Comparison of ENCODE assay signal across 40 cellular contexts in the genomic region with DNA sequence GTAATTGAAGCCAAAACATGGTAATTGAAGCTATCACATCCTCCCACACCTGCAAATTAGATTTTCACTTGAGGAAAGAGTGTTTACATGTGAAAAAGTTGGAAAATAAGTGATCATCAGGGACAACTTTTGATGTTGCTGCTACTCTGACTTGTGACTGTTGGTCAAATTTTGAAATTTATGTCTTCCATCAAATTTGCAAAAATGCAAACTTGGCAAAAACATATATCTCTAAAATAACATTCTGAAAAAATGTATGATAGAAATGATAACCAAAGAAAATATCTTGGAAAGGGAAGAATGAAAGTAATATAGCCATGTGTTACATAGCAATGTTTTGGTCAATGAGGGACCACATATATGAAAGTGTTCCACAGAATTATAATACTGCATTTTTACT.
"Had no signal": no experiment of that assay in that cellular context is flagged by ENCODE, and none has a peak within 500 bp of the region (broad histone marks: within the 10 kb centered on the region; RNA-seq: fewer than 3 reads in every experiment).

No MANE protein-coding gene starts in this region.

- H3K4me1 Mint-ChIP-seq: activated naive CD4-positive, alpha-beta T cell treated with anti-CD3 and anti-CD28 coated beads, Interleukin-2, amount 10 ng/mL, durations not matched to agents 7 days and 5 days; activated naive CD4-positive, alpha-beta T cell treated with anti-CD3 and anti-CD28 coated beads, Interleukin-2, amount 50 U/mL, for 24 hours; activated naive CD8-positive, alpha-beta T cell treated with anti-CD3 and anti-CD28 coated beads for 36 hours; activated naive CD8-positive, alpha-beta T cell treated with anti-CD3 and anti-CD28 coated beads, Interleukin-2, amount 10 ng/mL, durations not matched to agents 7 days and 5 days; activated naive CD8-positive, alpha-beta T cell treated with anti-CD3 and anti-CD28 coated beads, Interleukin-2, amount 50 U/mL, for 24 hours; activated T-helper 17 cell treated with anti-CD3 and anti-CD28 coated beads, Interleukin-2, amount 50 U/mL, for 72 hours; brain; central memory CD8-positive, alpha-beta T cell had no signal

- H3K4me3 Mint-ChIP-seq: activated naive CD4-positive, alpha-beta T cell treated with anti-CD3 and anti-CD28 coated beads for 36 hours; activated naive CD4-positive, alpha-beta T cell treated with anti-CD3 and anti-CD28 coated beads, Interleukin-2, amount 10 ng/mL, durations not matched to agents 7 days and 5 days; activated naive CD4-positive, alpha-beta T cell treated with anti-CD3 and anti-CD28 coated beads, Interleukin-2, amount 50 U/mL, for 24 hours; activated naive CD8-positive, alpha-beta T cell; activated naive CD8-positive, alpha-beta T cell treated with anti-CD3 and anti-CD28 coated beads for 36 hours; activated naive CD8-positive, alpha-beta T cell treated with anti-CD3 and anti-CD28 coated beads, Interleukin-2, amount 10 ng/mL, durations not matched to agents 7 days and 5 days; activated naive CD8-positive, alpha-beta T cell treated with anti-CD3 and anti-CD28 coated beads, Interleukin-2, amount 50 U/mL, for 24 hours; activated T-cell treated with anti-CD3 and anti-CD28 coated beads, Interleukin-2, amount 50 U/mL, for 24 hours; activated T-cell treated with anti-CD3 and anti-CD28 coated beads, Interleukin-2, amount 50 U/mL, for 4 hours; activated T-cell treated with anti-CD3 and anti-CD28 coated beads, Interleukin-2, amount 50 U/mL, for 72 hours; activated T-helper 1 cell treated with anti-CD3 and anti-CD28 coated beads, Interleukin-12 subunit alpha, Interleukin-12 subunit beta, Interleukin-2, Interleukin-4 antibody, amounts not matched to agents 30 ng/mL and 10 ng/mL and 1 ng/mL, durations not matched to agents 14 hours and 24 hours and 36 hours; activated T-helper 17 cell treated with anti-CD3 and anti-CD28 coated beads, Interleukin-2, amount 50 U/mL, for 72 hours; brain; central memory CD8-positive, alpha-beta T cell had no signal

- H3K36me3 Mint-ChIP-seq: activated naive CD4-positive, alpha-beta T cell treated with anti-CD3 and anti-CD28 coated beads, Interleukin-2, amount 10 ng/mL, durations not matched to agents 7 days and 5 days; activated naive CD4-positive, alpha-beta T cell treated with anti-CD3 and anti-CD28 coated beads, Interleukin-2, amount 50 U/mL, for 24 hours; activated naive CD8-positive, alpha-beta T cell; activated naive CD8-positive, alpha-beta T cell treated with anti-CD3 and anti-CD28 coated beads for 36 hours; activated naive CD8-positive, alpha-beta T cell treated with anti-CD3 and anti-CD28 coated beads, Interleukin-2, amount 10 ng/mL, durations not matched to agents 7 days and 5 days; brain had no signal

- H3K27ac Mint-ChIP-seq: activated naive CD4-positive, alpha-beta T cell treated with anti-CD3 and anti-CD28 coated beads for 36 hours; activated naive CD4-positive, alpha-beta T cell treated with anti-CD3 and anti-CD28 coated beads, Interleukin-2, amount 10 ng/mL, durations not matched to agents 7 days and 5 days; activated naive CD4-positive, alpha-beta T cell treated with anti-CD3 and anti-CD28 coated beads, Interleukin-2, amount 50 U/mL, for 24 hours; activated naive CD4-positive, alpha-beta T cell treated with anti-CD3 and anti-CD28 coated beads, Interleukin-2, amount 50 U/mL, for 72 hours; activated naive CD8-positive, alpha-beta T cell; activated naive CD8-positive, alpha-beta T cell treated with anti-CD3 and anti-CD28 coated beads for 36 hours; activated naive CD8-positive, alpha-beta T cell treated with anti-CD3 and anti-CD28 coated beads, Interleukin-2, amount 10 ng/mL, durations not matched to agents 7 days and 5 days; activated naive CD8-positive, alpha-beta T cell treated with anti-CD3 and anti-CD28 coated beads, Interleukin-2, amount 50 U/mL, for 24 hours; activated T-cell treated with anti-CD3 and anti-CD28 coated beads, Interleukin-2, amount 50 U/mL, for 24 hours; activated T-cell treated with anti-CD3 and anti-CD28 coated beads, Interleukin-2, amount 50 U/mL, for 72 hours; activated T-helper 1 cell treated with anti-CD3 and anti-CD28 coated beads, Interleukin-12 subunit alpha, Interleukin-12 subunit beta, Interleukin-2, Interleukin-4 antibody, amounts not matched to agents 30 ng/mL and 10 ng/mL and 1 ng/mL, durations not matched to agents 14 hours and 24 hours and 36 hours; activated T-helper 17 cell treated with anti-CD3 and anti-CD28 coated beads, Interleukin-2, amount 50 U/mL, for 72 hours; activated T-helper 2 cell treated with anti-CD3 and anti-CD28 coated beads, Interferon-gamma antibody, Interleukin-2, Interleukin-4, amounts not matched to agents 10 μg/mL and 5 μg/mL and 100 μg/mL, durations not matched to agents 14 hours and 24 hours and 36 hours; brain had no signal

- DNase-seq: activated effector memory CD4-positive, alpha-beta T cell treated with anti-CD3 and anti-CD28 coated beads, Interleukin-2, amount 50 U/mL, for 16 hours; activated effector memory CD4-positive, alpha-beta T cell treated with Interleukin-2 at 50 U/mL for 16 hours; activated gamma-delta T cell; activated gamma-delta T cell treated with Interleukin-2 at 50 U/mL for 16 hours; activated naive CD4-positive, alpha-beta T cell; activated naive CD4-positive, alpha-beta T cell treated with anti-CD3 and anti-CD28 coated beads for 36 hours; activated naive CD4-positive, alpha-beta T cell treated with anti-CD3 and anti-CD28 coated beads, Interleukin-2, amount 10 ng/mL, durations not matched to agents 7 days and 5 days; activated naive CD4-positive, alpha-beta T cell treated with anti-CD3 and anti-CD28 coated beads, Interleukin-2, amount 50 U/mL, for 16 hours; activated naive CD4-positive, alpha-beta T cell treated with Interleukin-2 at 50 U/mL for 16 hours; activated naive CD8-positive, alpha-beta T cell treated with anti-CD3 and anti-CD28 coated beads for 36 hours; activated naive CD8-positive, alpha-beta T cell treated with anti-CD3 and anti-CD28 coated beads, Interleukin-2, amount 10 ng/mL, durations not matched to agents 7 days and 5 days; activated naive CD8-positive, alpha-beta T cell treated with anti-CD3 and anti-CD28 coated beads, Interleukin-2, amount 50 U/mL, for 24 hours; activated T-cell treated with anti-CD3 and anti-CD28 coated beads, Interleukin-2, amount 50 U/mL, for 1 hour; activated T-cell treated with anti-CD3 and anti-CD28 coated beads, Interleukin-2, amount 50 U/mL, for 24 hours; activated T-cell treated with anti-CD3 and anti-CD28 coated beads, Interleukin-2, amount 50 U/mL, for 4 hours; activated T-cell treated with anti-CD3 and anti-CD28 coated beads, Interleukin-2, amount 50 U/mL, for 48 hours; activated T-cell treated with anti-CD3 and anti-CD28 coated beads, Interleukin-2, amount 50 U/mL, for 72 hours; adrenal gland; amniotic stem cell; amygdala; anterior cingulate cortex; aorta; body of pancreas; brain microvascular endothelial cell; caudate nucleus; central memory CD4-positive, alpha-beta T cell; cerebellar nuclear complex had no signal

- H3K36me3 ChIP-seq: adrenal gland, ascending aorta, brain microvascular endothelial cell, breast epithelium, cardiac muscle cell had no signal

- H3K27ac ChIP-seq: adrenal gland, ascending aorta, body of pancreas, brain microvascular endothelial cell, breast epithelium, cardiac muscle cell had no signal

- ATAC-seq: activated naive CD4-positive, alpha-beta T cell treated with anti-CD3 and anti-CD28 coated beads, Interleukin-2, amount 50 U/mL, for 72 hours; activated naive CD8-positive, alpha-beta T cell treated with anti-CD3 and anti-CD28 coated beads, Interleukin-2, amount 50 U/mL, for 24 hours; activated T-cell treated with anti-CD3 and anti-CD28 coated beads, Interleukin-2, amount 50 U/mL, for 4 hours; activated T-cell treated with anti-CD3 and anti-CD28 coated beads, Interleukin-2, amount 50 U/mL, for 72 hours; activated T-helper 17 cell treated with anti-CD3 and anti-CD28 coated beads, Interleukin-2, amount 50 U/mL, for 72 hours; body of pancreas had no signal

- FAIRE-seq: astrocyte, bronchial epithelial cell had no signal

- H3K27me3 Mint-ChIP-seq: activated naive CD4-positive, alpha-beta T cell treated with anti-CD3 and anti-CD28 coated beads, Interleukin-2, amount 10 ng/mL, durations not matched to agents 7 days and 5 days; activated naive CD4-positive, alpha-beta T cell treated with anti-CD3 and anti-CD28 coated beads, Interleukin-2, amount 50 U/mL, for 24 hours; activated naive CD8-positive, alpha-beta T cell; activated naive CD8-positive, alpha-beta T cell treated with anti-CD3 and anti-CD28 coated beads for 36 hours; activated naive CD8-positive, alpha-beta T cell treated with anti-CD3 and anti-CD28 coated beads, Interleukin-2, amount 10 ng/mL, durations not matched to agents 7 days and 5 days; activated naive CD8-positive, alpha-beta T cell treated with anti-CD3 and anti-CD28 coated beads, Interleukin-2, amount 50 U/mL, for 24 hours; activated T-cell treated with anti-CD3 and anti-CD28 coated beads, Interleukin-2, amount 50 U/mL, for 24 hours; activated T-helper 17 cell treated with anti-CD3 and anti-CD28 coated beads, Interleukin-2, amount 50 U/mL, for 72 hours; brain; central memory CD8-positive, alpha-beta T cell had no signal

- H3K27me3 ChIP-seq: adrenal gland, ascending aorta, body of pancreas, brain microvascular endothelial cell, breast epithelium, cardiac muscle cell had no signal

- H3K4me1 ChIP-seq: adrenal gland, ascending aorta, body of pancreas, breast epithelium had no signal

- H3K9me3 ChIP-seq: adrenal gland, body of pancreas had no signal

- H3K4me3 ChIP-seq: adrenal gland, ascending aorta, body of pancreas, breast epithelium, cardiac muscle cell had no signal
